In genomic region chr17:30969989-30970680, GRCh38 we compare ENCODE assay signal across 8 cellular contexts. TPM values are rescaled to one million over a fixed set of nuclear protein-coding genes. Genes with fewer than 3 reads are reported as not detected.
DNase-seq lines count a peak whose midpoint lies in the region; ATAC-seq and TF ChIP-seq lines count a peak whose summit lies in the region.

No MANE protein-coding gene starts in this region.

- H3K36me3 ChIP-seq in Peyer's patch (no peaks in the 10 kb centered on the region), transverse colon (no peaks in the 10 kb centered on the region)

- H3K4me3 Mint-ChIP-seq in activated CD4-positive, alpha-beta T cell treated with anti-CD3 and anti-CD28 coated beads, Interleukin-2, amount 10 ng/mL, durations not matched to agents 24 days and 14 days = peak overlapping the region; percentile 94
- H3K4me3 Mint-ChIP-seq in memory B cell = peak overlapping the region; percentile 99

- peak overlapping the region; percentile 98 for H3K27ac Mint-ChIP-seq in activated CD4-positive, alpha-beta T cell treated with anti-CD3 and anti-CD28 coated beads, Interleukin-2, amount 10 ng/mL, durations not matched to agents 24 days and 14 days
- H3K27ac Mint-ChIP-seq in memory B cell = peak overlapping the region; percentile 100

- peaks cover 25% of the 10 kb centered on the region for H3K36me3 Mint-ChIP-seq in activated CD4-positive, alpha-beta T cell treated with anti-CD3 and anti-CD28 coated beads, Interleukin-2, amount 10 ng/mL, durations not matched to agents 24 days and 14 days (ENCODE audit: low read depth)
- peaks cover 5% of the 10 kb centered on the region for H3K36me3 Mint-ChIP-seq in memory B cell

- H3K9me3 Mint-ChIP-seq in activated CD4-positive, alpha-beta T cell treated with anti-CD3 and anti-CD28 coated beads, Interleukin-2, amount 10 ng/mL, durations not matched to agents 24 days and 14 days = peaks cover 9% of the 10 kb centered on the region
- H3K9me3 Mint-ChIP-seq in memory B cell = peaks cover 2% of the 10 kb centered on the region

- ATAC-seq in memory B cell (ENCODE audit: low read depth) (peak; percentile 64), GM21529 (IDR thresholded peaks at IDR 0.05; ENCODE audit: unreplicated experiment) (no peak)

- 12 to 23% methylated on average over 3 to 23 of the region's 23 CpGs for WGBS in transverse colon (ENCODE audit: low coverage in 1 of 2), 2 donors

- no peak for TF ChIP-seq EP300 in transverse colon (IDR thresholded peaks at IDR 0.05; ENCODE audit: low read depth)

- H3K4me1 ChIP-seq in Peyer's patch (peaks cover 0 to 9% (median 3%) of the 10 kb centered on the region in 4 donors), transverse colon (peaks cover 0 to 35% (median 15%) of the 10 kb centered on the region in 4 donors)

- in situ Hi-C loops in transverse colon (cut with MboI; ENCODE audit: low pct_ligation_motif_present in 1 of 4, low pct_unique_long_range_greater_than_20kb in 1 of 4, low sequenced_read_pairs in 3 of 4) = no loop called here

- peak; percentile 72 for DNase-seq in activated CD4-positive, alpha-beta T cell treated with anti-CD3 and anti-CD28 coated beads, Interleukin-2, amount 10 ng/mL, durations not matched to agents 24 days and 14 days
- no peak for DNase-seq in activated CD4-positive, alpha-beta T cell treated with anti-CD3 and anti-CD28 coated beads, Interleukin-2, amount 50 U/mL, for 1 hour
- DNase-seq in Peyer's patch = peak; percentile 54 to 73 (median 66)
- peak; percentile 51 to 69 for DNase-seq in memory B cell (ENCODE audit: low spot score in 2 of 2)
- peak; percentile 52 for DNase-seq in transverse colon
- no peak for DNase-seq in occipital lobe (lab: John Stamatoyannopoulos, UW)

- peak overlapping the region; percentile 86 to 98 (median 97) for H3K27ac ChIP-seq in Peyer's patch
- H3K27ac ChIP-seq in cingulate gyrus (ENCODE audit: low read depth, low read length) = peak overlapping the region; percentile 83
- peak overlapping the region; percentile 89 to 98 (median 96) for H3K27ac ChIP-seq in transverse colon

- H3K4me3 ChIP-seq in Peyer's patch (peak overlapping the region; percentile 58 to 79 (median 74)), transverse colon (peak overlapping the region; percentile 65 to 76 (median 71))

- intact Hi-C loops in activated CD4-positive, alpha-beta T cell treated with anti-CD3 and anti-CD28 coated beads, Interleukin-2, amount 10 ng/mL, durations not matched to agents 24 days and 14 days (cut with micrococcal nuclease) = no loop called here
- intact Hi-C loops in transverse colon (cut with DNase I; ENCODE audit: low total_unique reads) = no loop called here

- H3K9me3 ChIP-seq in Peyer's patch (no peaks in the 10 kb centered on the region), transverse colon (no peaks in the 10 kb centered on the region)

- no peak for TF ChIP-seq POLR2A in Peyer's patch (IDR thresholded peaks at IDR 0.05)
- TF ChIP-seq POLR2A in transverse colon (IDR thresholded peaks at IDR 0.05) = no peak

- TF ChIP-seq CTCF in Peyer's patch (IDR thresholded peaks at IDR 0.05) (no peak), transverse colon (IDR thresholded peaks at IDR 0.05) (no peak)

- H3K27me3 Mint-ChIP-seq in activated CD4-positive, alpha-beta T cell treated with anti-CD3 and anti-CD28 coated beads, Interleukin-2, amount 10 ng/mL, durations not matched to agents 24 days and 14 days = no peaks in the 10 kb centered on the region
- H3K27me3 Mint-ChIP-seq in memory B cell = no peaks in the 10 kb centered on the region

- H3K27me3 ChIP-seq in Peyer's patch (no peaks in the 10 kb centered on the region), transverse colon (no peaks in the 10 kb centered on the region)

- H3K4me1 Mint-ChIP-seq in activated CD4-positive, alpha-beta T cell treated with anti-CD3 and anti-CD28 coated beads, Interleukin-2, amount 10 ng/mL, durations not matched to agents 24 days and 14 days = peaks cover 31% of the 10 kb centered on the region
- peaks cover 22% of the 10 kb centered on the region for H3K4me1 Mint-ChIP-seq in memory B cell

RNA-seq across cellular contexts. Expression of gene RNF135, which starts 0.7 kb away (rescaled TPM):
- total RNA-seq in activated CD4-positive, alpha-beta T cell treated with anti-CD3 and anti-CD28 coated beads, Interleukin-2, amount 10 ng/mL, durations not matched to agents 24 days and 14 days = 10.2 and 10.6 TPM in 2 replicates
- total RNA-seq in Peyer's patch (10 to 100 TPM; 18.4 to 31.4 (median 24.5) TPM), transverse colon (10 to 100 TPM in 3 of 4 donors, 1 to 10 TPM in 1; 9.0 to 34.1 (median 25.0) TPM), occipital lobe (2.2 TPM)

RNA-seq across cellular contexts. Expression of gene ADAP2, which starts 48.4 kb away (rescaled TPM):
- 0.31 and 0.86 TPM in 2 replicates for total RNA-seq in activated CD4-positive, alpha-beta T cell treated with anti-CD3 and anti-CD28 coated beads, Interleukin-2, amount 10 ng/mL, durations not matched to agents 24 days and 14 days
- total RNA-seq in Peyer's patch (10 to 100 TPM in 3 of 4 donors, 1 to 10 TPM in 1; 1.6 to 32.2 (median 13.6) TPM), transverse colon (10 to 100 TPM in 2 of 4 donors, 1 to 10 TPM in 1, not detected in 1; 8.6 to 12.3 (median 11.9) TPM), occipital lobe (8.0 TPM)

Comparison
In these comparisons a context has a peak if more than half of its experiments do, and no peak if none do; other contexts are left out.
1. DNase-seq: peak in activated CD4-positive, alpha-beta T cell treated with anti-CD3 and anti-CD28 coated beads, Interleukin-2, amount 10 ng/mL, durations not matched to agents 24 days and 14 days (single experiment), Peyer's patch (3 of 3), memory B cell (2 of 2) and transverse colon (single experiment); none in activated CD4-positive, alpha-beta T cell treated with anti-CD3 and anti-CD28 coated beads, Interleukin-2, amount 50 U/mL, for 1 hour (single experiment) and occipital lobe (single experiment).
2. Peak in every context shown above with its lines, with median percentiles within 50 percentile points of each other: H3K27ac ChIP-seq.